Comparison of ENCODE assay signal across 8 cellular contexts in genomic region chr6:116971959-116972358, GRCh38.
A peak's percentile ranks its signal among the peaks of the same experiment; 100 is the strongest.
DNase-seq lines count a peak whose midpoint lies in the region; FAIRE-seq and TF ChIP-seq lines count a peak whose summit lies in the region.

No MANE protein-coding gene starts in this region.

- H3K9ac ChIP-seq in OCI-LY3 (ENCODE audit: low read length) (no peak overlapping the region), endothelial cell of umbilical vein (replicated peaks; ENCODE audit: extremely low read depth, insufficient read depth, low read length) (no peak overlapping the region)

- TF ChIP-seq CTCF in GM20000 (IDR thresholded peaks at IDR 0.05; ENCODE audit: extremely low read depth, missing control alignments) (peak; percentile 16), OCI-LY3 (IDR thresholded peaks at IDR 0.05; ENCODE audit: low read depth, low read length) (peak; percentile 57), endothelial cell of umbilical vein (IDR thresholded peaks at IDR 0.05; ENCODE audit: extremely low read depth in 1 of 2, insufficient read depth in 1 of 2, low read depth in 1 of 2, low read length in 2 of 2) (peak; percentile 24 to 54)

- DNase-seq in NCI-H82 (lab: John Stamatoyannopoulos, UW) (peak; percentile 71), NCI-H82 treated with DMSO at 0.1 percent for 48 hours (lab: John Stamatoyannopoulos, UW; ENCODE audit: unreplicated experiment) (no peak), GM20000 (ENCODE audit: low spot score) (peak; percentile 31), HPDE6-E6E7 (ENCODE audit: extremely low spot score) (peak; percentile 13), endothelial cell of umbilical vein (ENCODE audit: low read depth, low spot score) (peak; percentile 37), pons (ENCODE audit: low spot score) (peak; percentile 76)
- no peak for DNase-seq in effector memory CD4-positive, alpha-beta T cell

- POLR2A ChIA-PET in endothelial cell of umbilical vein (lab: Charles Lee) = no interaction called here

- no peak for TF ChIP-seq POLR2A in endothelial cell of umbilical vein (IDR thresholded peaks at IDR 0.05; ENCODE audit: low read depth, low read length)

- intact Hi-C loops in endothelial cell of umbilical vein (cut with micrococcal nuclease) = loop anchor here (1.0 kb wide), 2 partner anchors 345 to 633 kb away; no protein-coding TSS in a partner anchor

- H3K9me3 ChIP-seq in OCI-LY3 (ENCODE audit: insufficient read depth, low read length) = no peaks in the 10 kb centered on the region
- H3K9me3 ChIP-seq in endothelial cell of umbilical vein (replicated peaks; ENCODE audit: control insufficient read depth, insufficient read depth, low read length) = no peaks in the 10 kb centered on the region
- no peaks in the 10 kb centered on the region for H3K9me3 ChIP-seq in effector memory CD4-positive, alpha-beta T cell (ENCODE audit: control insufficient read depth, low read length)

- H3K27ac ChIP-seq in OCI-LY3 (ENCODE audit: low read length) (no peak overlapping the region), endothelial cell of umbilical vein (ENCODE audit: insufficient read depth, low read depth, low read length) (no peak overlapping the region)
- no peak overlapping the region for H3K27ac ChIP-seq in effector memory CD4-positive, alpha-beta T cell (ENCODE audit: insufficient read depth, low read length, poor library complexity, severe bottlenecking)

- dilution Hi-C loops in endothelial cell of umbilical vein (cut with MboI; ENCODE audit: extremely low pct_ligation_motif_present, low sequenced_read_pairs) = no loop called here

- FAIRE-seq in endothelial cell of umbilical vein (lab: Jason Lieb, UNC) = peak; percentile 43

- BruUV-seq in endothelial cell of umbilical vein (replicated peaks; lab: Mats Ljungman, UMichigan) = no TSS peak

- H3K4me2 ChIP-seq in OCI-LY3 (ENCODE audit: low read length) (no peak overlapping the region), endothelial cell of umbilical vein (ENCODE audit: insufficient read depth, low read length) (no peak overlapping the region)

- CTCF ChIA-PET in endothelial cell of umbilical vein (lab: Charles Lee) = interaction anchor here (1.0 kb wide), 1 partner anchor 632 kb away, joined by 3 read pairs; no protein-coding TSS in a partner anchor

- no peaks in the 10 kb centered on the region for H3K79me2 ChIP-seq in OCI-LY3 (ENCODE audit: low read length)
- no peaks in the 10 kb centered on the region for H3K79me2 ChIP-seq in endothelial cell of umbilical vein (ENCODE audit: control insufficient read depth, insufficient read depth, low read length)

- H4K20me1 ChIP-seq in OCI-LY3 (ENCODE audit: insufficient read depth, low read length) (no peaks in the 10 kb centered on the region), endothelial cell of umbilical vein (replicated peaks; ENCODE audit: control insufficient read depth, extremely low read depth, insufficient read depth, low read length) (no peaks in the 10 kb centered on the region)

- H3K4me3 ChIP-seq in OCI-LY3 (ENCODE audit: low read length) (no peak overlapping the region), endothelial cell of umbilical vein (replicated peaks in 1 of 3; ENCODE audit: insufficient read depth in 1 of 3, low read depth in 1 of 3, low read length in 3 of 3) (no peak overlapping the region)
- no peak overlapping the region for H3K4me3 ChIP-seq in effector memory CD4-positive, alpha-beta T cell (ENCODE audit: insufficient read depth, low read depth, low read length, poor library complexity, severe bottlenecking)

- peaks cover 10% of the 10 kb centered on the region for H3K27me3 ChIP-seq in OCI-LY3 (ENCODE audit: low read depth, low read length)
- no peaks in the 10 kb centered on the region for H3K27me3 ChIP-seq in endothelial cell of umbilical vein (ENCODE audit: control insufficient read depth in 2 of 2, insufficient read depth in 2 of 2, low read length in 2 of 2)
- H3K27me3 ChIP-seq in effector memory CD4-positive, alpha-beta T cell (replicated peaks; ENCODE audit: control insufficient read depth, insufficient read depth, low read length, poor library complexity, severe bottlenecking) = no peaks in the 10 kb centered on the region

- no peaks in the 10 kb centered on the region for H3K36me3 ChIP-seq in OCI-LY3 (replicated peaks; ENCODE audit: low read depth, low read length)
- no peaks in the 10 kb centered on the region for H3K36me3 ChIP-seq in endothelial cell of umbilical vein (ENCODE audit: control insufficient read depth in 2 of 2, extremely low read depth in 1 of 2, insufficient read depth in 2 of 2, low read length in 2 of 2)
- H3K36me3 ChIP-seq in effector memory CD4-positive, alpha-beta T cell (ENCODE audit: control insufficient read depth, insufficient read depth, low read length) = no peaks in the 10 kb centered on the region

- no peaks in the 10 kb centered on the region for H3K9me1 ChIP-seq in endothelial cell of umbilical vein (replicated peaks; ENCODE audit: control insufficient read depth, extremely low read depth, insufficient read depth, low read length)

- no peak overlapping the region for H2AFZ ChIP-seq in OCI-LY3 (ENCODE audit: low read depth, low read length)
- H2AFZ ChIP-seq in endothelial cell of umbilical vein (ENCODE audit: low read depth, low read length) = no peak overlapping the region

- peaks cover 9% of the 10 kb centered on the region for H3K4me1 ChIP-seq in OCI-LY3 (ENCODE audit: low read length)
- H3K4me1 ChIP-seq in endothelial cell of umbilical vein (ENCODE audit: control insufficient read depth, extremely low read depth, insufficient read depth, low read length) = no peaks in the 10 kb centered on the region
- no peaks in the 10 kb centered on the region for H3K4me1 ChIP-seq in effector memory CD4-positive, alpha-beta T cell (ENCODE audit: control insufficient read depth, insufficient read depth, low read length, poor library complexity, severe bottlenecking)

TF ChIP-seq in endothelial cell of umbilical vein, 7 proteins besides CTCF, POLR2A, EP300 and RAD21:
- no peak for TF ChIP-seq MAX (IDR thresholded peaks at IDR 0.05; ENCODE audit: insufficient read depth, insufficient read length)
- no peak for TF ChIP-seq FOS (IDR thresholded peaks at IDR 0.05; ENCODE audit: borderline replicate concordance, insufficient read depth, low read length)

Comparison
In these comparisons a context has a peak if more than half of its experiments do, and no peak if none do; other contexts are left out.
1. DNase-seq: peak in NCI-H82 (single experiment), GM20000 (single experiment), HPDE6-E6E7 (single experiment), endothelial cell of umbilical vein (single experiment) and pons (single experiment); none in NCI-H82 treated with DMSO at 0.1 percent for 48 hours (single experiment) and effector memory CD4-positive, alpha-beta T cell (0 of 3).
2. Peak in every context shown above with its lines, with median percentiles within 50 percentile points of each other: CTCF ChIP-seq.